ENCODE assay signal across 9 cellular contexts in the genomic region with DNA sequence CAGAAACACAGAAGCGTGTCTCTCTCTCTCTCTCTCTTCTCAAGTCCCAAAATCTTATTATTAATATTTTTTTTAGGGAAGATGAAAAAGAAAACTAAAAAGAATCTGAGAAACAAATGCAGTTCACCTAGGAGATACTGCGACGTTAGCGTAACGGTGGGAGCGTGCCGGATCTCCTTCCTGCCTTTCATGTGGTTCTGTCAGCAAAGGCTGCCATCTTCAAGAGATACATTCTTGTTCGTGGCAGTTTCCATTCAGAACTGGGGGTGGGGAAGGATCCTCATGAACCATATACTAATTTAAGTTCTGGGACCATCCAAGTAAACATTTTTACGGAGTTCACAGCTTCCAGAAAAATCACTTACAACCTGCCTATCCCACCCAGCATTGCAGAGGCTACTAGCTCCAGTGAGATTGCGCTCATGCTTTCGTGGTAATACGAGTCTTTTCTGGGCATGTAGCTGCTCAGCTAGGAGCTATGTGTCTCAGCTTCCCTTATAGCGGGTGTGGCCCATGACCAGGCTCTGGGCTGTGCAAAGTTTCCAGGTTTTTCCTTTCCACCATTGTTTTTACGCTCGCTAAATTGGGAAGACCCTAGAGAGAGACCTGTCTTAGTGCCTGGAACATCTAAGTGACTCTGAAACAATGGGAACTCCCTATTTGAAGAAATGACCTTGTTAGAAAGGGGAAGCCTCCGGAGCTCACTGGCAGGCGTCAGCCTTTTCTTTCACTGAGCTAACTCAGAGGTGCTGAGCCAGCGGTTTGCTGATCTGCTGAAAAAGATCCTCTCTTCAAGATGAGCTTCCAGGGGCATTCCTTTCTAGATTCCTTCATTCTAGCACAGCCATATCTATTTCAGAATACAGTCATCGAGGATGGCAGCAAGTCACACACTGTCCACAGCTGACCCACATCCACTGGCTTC. TPM values are rescaled to one million over a fixed set of nuclear protein-coding genes. Genes with fewer than 3 reads are reported as not detected.
DNase-seq lines count a peak whose midpoint lies in the region; ATAC-seq, FAIRE-seq and TF ChIP-seq lines count a peak whose summit lies in the region.
"Had no signal": no experiment of that assay in that cellular context is flagged by ENCODE, and none has a peak within 500 bp of the region (broad histone marks: within the 10 kb centered on the region; RNA-seq: fewer than 3 reads in every experiment).

No MANE protein-coding gene starts in this region.

- no peaks in the 10 kb centered on the region for H3F3A ChIP-seq in neural progenitor cell (ENCODE audit: low read depth)

- TF ChIP-seq CTCF in spleen (IDR thresholded peaks at IDR 0.05 in 8 of 11, conservative IDR thresholded peaks at IDR 0.05 in 3 of 11) (no peak), neural progenitor cell (IDR thresholded peaks at IDR 0.05) (no peak)

- no peak overlapping the region for H2AFZ ChIP-seq in neural progenitor cell (replicated peaks)

- no peaks in the 10 kb centered on the region for H4K20me1 ChIP-seq in neural progenitor cell (ENCODE audit: low read depth)

- no peak for TF ChIP-seq POLR2A in spleen (IDR thresholded peaks at IDR 0.05)

- WGBS in spleen, 5 donors: 46 to 63% (median 55%) methylated on average over 19 of the region's 19 CpGs

- H3K9ac ChIP-seq in neural progenitor cell: no peak overlapping the region

- H3K4me3 ChIP-seq in spleen (peak overlapping the region in 1 of 8 donors; percentile 34), neural progenitor cell (no peak overlapping the region)

- peak; percentile 80 for ATAC-seq in effector memory CD8-positive, alpha-beta T cell (replicated peaks)
- ATAC-seq in HG02623 (IDR thresholded peaks at IDR 0.05; ENCODE audit: unreplicated experiment): no peak

- peak; percentile 58 for FAIRE-seq in GM18507 (lab: Jason Lieb, UNC)
- FAIRE-seq: colon had no signal

- H3K4me1 ChIP-seq in spleen: peaks cover 43 to 100% (median 85%) of the 10 kb centered on the region in 6 donors
- H3K4me1 ChIP-seq in neural progenitor cell: no peaks in the 10 kb centered on the region

- H3K36me3 ChIP-seq in spleen (peaks cover 0 to 12% (median 0%) of the 10 kb centered on the region in 6 donors), neural progenitor cell (no peaks in the 10 kb centered on the region)

- no peaks in the 10 kb centered on the region for H3K27me3 Mint-ChIP-seq in effector memory CD8-positive, alpha-beta T cell
- H3K27me3 Mint-ChIP-seq in neural progenitor cell (ENCODE audit: insufficient read depth, low read depth): peaks cover 2% of the 10 kb centered on the region

- peak overlapping the region; percentile 93 to 94 for H3K27ac Mint-ChIP-seq in effector memory CD8-positive, alpha-beta T cell
- H3K27ac Mint-ChIP-seq in neural progenitor cell: no peak overlapping the region

- no peaks in the 10 kb centered on the region for H3K79me2 ChIP-seq in neural progenitor cell (ENCODE audit: low read depth)

- H3K4me2 ChIP-seq in neural progenitor cell: no peak overlapping the region

- H3K27ac ChIP-seq in spleen (peak overlapping the region; percentile 28 to 79 (median 70)), neural progenitor cell (no peak overlapping the region)

- no peak for DNase-seq in GM18507 (ENCODE audit: extremely low spot score, insufficient read length, low read depth)
- peak; percentile 75 for DNase-seq in activated CD4-positive, alpha-beta T cell treated with anti-CD3 and anti-CD28 coated beads for 48 hours
- DNase-seq in effector memory CD8-positive, alpha-beta T cell: peak; percentile 44 to 63 (median 55)
- DNase-seq in spleen: peak; percentile 83
- DNase-seq in neural progenitor cell (ENCODE audit: low spot score): no peak
- DNase-seq in NCI-H1092 treated with DMSO at 0.1 percent for 48 hours (lab: John Stamatoyannopoulos, UW): no peak
- no peak for DNase-seq in NCI-H146 treated with DMSO at 0.1 percent for 48 hours (lab: John Stamatoyannopoulos, UW; ENCODE audit: unreplicated experiment)

- no peaks in the 10 kb centered on the region for H3K9me3 ChIP-seq in spleen
- H3K9me3 ChIP-seq in neural progenitor cell (ENCODE audit: low read depth): no peaks in the 10 kb centered on the region

- peaks cover 80 to 90% of the 10 kb centered on the region in 2 donors for H3K4me1 Mint-ChIP-seq in effector memory CD8-positive, alpha-beta T cell (ENCODE audit: low read depth in 2 of 2)
- peaks cover 3% of the 10 kb centered on the region for H3K4me1 Mint-ChIP-seq in neural progenitor cell

- peaks cover 48% of the 10 kb centered on the region for H3K36me3 Mint-ChIP-seq in effector memory CD8-positive, alpha-beta T cell (ENCODE audit: insufficient read depth)
- no peaks in the 10 kb centered on the region for H3K36me3 Mint-ChIP-seq in neural progenitor cell

- intact Hi-C loops in spleen (cut with DNase I; ENCODE audit: low total_unique reads): no loop called here

- peaks cover 3 to 6% of the 10 kb centered on the region in 2 donors for H3K9me3 Mint-ChIP-seq in effector memory CD8-positive, alpha-beta T cell
- no peaks in the 10 kb centered on the region for H3K9me3 Mint-ChIP-seq in neural progenitor cell

- H3K27me3 ChIP-seq in spleen (replicated peaks in 1 of 7): no peaks in the 10 kb centered on the region
- no peaks in the 10 kb centered on the region for H3K27me3 ChIP-seq in neural progenitor cell

- peak overlapping the region; percentile 72 to 75 for H3K4me3 Mint-ChIP-seq in effector memory CD8-positive, alpha-beta T cell
- H3K4me3 Mint-ChIP-seq in neural progenitor cell: no peak overlapping the region

RNA-seq across cellular contexts. Expression of a gene that starts 17.3 kb away (rescaled TPM):
- 10 to 100 TPM in 6 of 7 donors, 1 to 10 TPM in 1; 7.4 to 18.3 (median 11.3) TPM for total RNA-seq in spleen
- 1 to 10 TPM; 2.8 to 3.9 (median 3.2) TPM for polyA plus RNA-seq in spleen
- not detected in 2 replicates for total RNA-seq in neural progenitor cell (ENCODE audit: low replicate concordance)

RNA-seq across cellular contexts. Expression of a gene that starts 50.3 kb away (rescaled TPM):
- total RNA-seq in spleen (10 to 100 TPM; 50.3 to 76.1 (median 62.5) TPM), neural progenitor cell (ENCODE audit: low replicate concordance) (not detected in 2 replicates)
- 10 to 100 TPM in 1 of 3 donors, 1 to 10 TPM in 2; 4.7 to 10.9 (median 5.4) TPM for polyA plus RNA-seq in spleen

Comparison
In these comparisons a context has a peak if more than half of its experiments do, and no peak if none do; other contexts are left out.
1. DNase-seq: peak in activated CD4-positive, alpha-beta T cell treated with anti-CD3 and anti-CD28 coated beads for 48 hours (single experiment), effector memory CD8-positive, alpha-beta T cell (3 of 3) and spleen (single experiment); none in GM18507 (single experiment), neural progenitor cell (single experiment), NCI-H1092 treated with DMSO at 0.1 percent for 48 hours (single experiment) and NCI-H146 treated with DMSO at 0.1 percent for 48 hours (single experiment).
2. RNA of a gene that starts 50.3 kb away (total RNA-seq): 50.3 to 76.1 TPM in spleen; not detected in neural progenitor cell; every median in the first group is over 10 times any median in the second.